Comparison of ENCODE assay signal across 8 cellular contexts in genomic region chr11:128422576-128423370, GRCh38.
A peak's percentile ranks its signal among the peaks of the same experiment; 100 is the strongest.
DNase-seq lines count a peak whose midpoint lies in the region; ATAC-seq and TF ChIP-seq lines count a peak whose summit lies in the region.

No MANE protein-coding gene starts in this region.

- H3K27ac ChIP-seq in prostate gland = no peak overlapping the region

- no peak overlapping the region for H3K4me3 ChIP-seq in mucosa of descending colon
- no peak overlapping the region for H3K4me3 ChIP-seq in prostate gland

- H3K36me3 ChIP-seq in mucosa of descending colon (ENCODE audit: low read depth) = no peaks in the 10 kb centered on the region
- no peaks in the 10 kb centered on the region for H3K36me3 ChIP-seq in prostate gland

- 71% methylated on average over 14 of the region's 16 CpGs for WGBS in prostate gland

- no peaks in the 10 kb centered on the region for H3K9me3 ChIP-seq in mucosa of descending colon
- H3K9me3 ChIP-seq in prostate gland = no peaks in the 10 kb centered on the region

- no peak for TF ChIP-seq POLR2A in prostate gland (IDR thresholded peaks at IDR 0.05)

- TF ChIP-seq CTCF in mucosa of descending colon (IDR thresholded peaks at IDR 0.05) (no peak), prostate gland (IDR thresholded peaks at IDR 0.05) (no peak)

- H3K27me3 ChIP-seq in prostate gland (replicated peaks; ENCODE audit: insufficient read depth) = no peaks in the 10 kb centered on the region

- intact Hi-C loops in mucosa of descending colon (cut with DNase I, micrococcal nuclease) = no loop called here
- intact Hi-C loops in prostate gland (cut with DNase I) = no loop called here

- peak; percentile 97 for DNase-seq in DMS153 treated with DMSO at 0.1 percent for 48 hours (lab: John Stamatoyannopoulos, UW; ENCODE audit: unreplicated experiment)
- peak; percentile 40 for DNase-seq in NCI-H2107 (lab: John Stamatoyannopoulos, UW)
- DNase-seq in activated T-cell treated with anti-CD3 and anti-CD28 coated beads for 24 hours (ENCODE audit: low read depth) = peak; percentile 88
- DNase-seq in mucosa of descending colon = peak; percentile 32 to 69 (median 48)
- peak; percentile 97 for DNase-seq in stimulated activated naive CD8-positive, alpha-beta T cell treated with anti-CD3 and anti-CD28 coated beads, Interleukin-15, Interleukin-2, amounts not matched to agents 100 U/mL and 50 U/mL, for 24 hours
- no peak for DNase-seq in NCI-H1930 (lab: John Stamatoyannopoulos, UW)
- no peak for DNase-seq in prostate gland (ENCODE audit: low spot score)
- no peak for DNase-seq in AG08396 (ENCODE audit: low spot score)

- H3K4me1 ChIP-seq in mucosa of descending colon (ENCODE audit: low read depth) = peaks cover 19% of the 10 kb centered on the region
- no peaks in the 10 kb centered on the region for H3K4me1 ChIP-seq in prostate gland (replicated peaks)

- peak; percentile 1 for ATAC-seq in mucosa of descending colon
- peak; percentile 97 for ATAC-seq in stimulated activated naive CD8-positive, alpha-beta T cell treated with anti-CD3 and anti-CD28 coated beads, Interleukin-15, Interleukin-2, amounts not matched to agents 100 U/mL and 50 U/mL, for 24 hours

Comparison
In these comparisons a context has a peak if more than half of its experiments do, and no peak if none do; other contexts are left out.
1. DNase-seq: peak in DMS153 treated with DMSO at 0.1 percent for 48 hours (single experiment), NCI-H2107 (single experiment), activated T-cell treated with anti-CD3 and anti-CD28 coated beads for 24 hours (single experiment), mucosa of descending colon (3 of 3) and stimulated activated naive CD8-positive, alpha-beta T cell treated with anti-CD3 and anti-CD28 coated beads, Interleukin-15, Interleukin-2, amounts not matched to agents 100 U/mL and 50 U/mL, for 24 hours (single experiment); none in NCI-H1930 (0 of 2), prostate gland (single experiment) and AG08396 (single experiment).